1 cellular context compared by ENCODE assay signal in the genomic region with DNA sequence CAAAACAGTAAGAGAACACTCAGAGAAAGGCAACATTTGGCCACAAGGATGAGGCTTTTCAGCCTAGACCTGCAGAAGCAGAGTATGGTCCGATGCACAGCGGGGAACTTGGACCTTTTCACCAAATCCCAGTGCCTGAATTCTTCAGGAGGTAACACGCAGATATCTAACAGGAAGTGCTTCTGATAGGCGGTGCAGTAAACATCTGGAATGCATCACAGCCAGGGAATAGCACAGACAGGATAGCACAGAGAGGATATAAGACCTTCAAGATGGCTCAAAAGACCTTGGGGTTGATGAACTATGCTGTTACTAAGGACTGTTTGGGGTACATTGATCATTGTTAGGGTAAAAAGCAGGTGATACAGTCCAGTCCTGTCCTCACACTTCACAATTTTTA.
TF ChIP-seq lines count a peak whose summit lies in the region.

No MANE protein-coding gene starts in this region.

TF ChIP-seq in HEK293T, 16 proteins besides CTCF, POLR2A, EP300 and RAD21:
- TF ChIP-seq FOXK2 (IDR thresholded peaks at IDR 0.05) (no peak), LEF1 (IDR thresholded peaks at IDR 0.05; ENCODE audit: borderline replicate concordance) (no peak), SUZ12 (IDR thresholded peaks at IDR 0.05) (no peak), FOXA1 (IDR thresholded peaks at IDR 0.05) (no peak), BHLHE40 (IDR thresholded peaks at IDR 0.05; ENCODE audit: borderline replicate concordance) (no peak), NFRKB (IDR thresholded peaks at IDR 0.05) (no peak), HDGF (IDR thresholded peaks at IDR 0.05; ENCODE audit: borderline replicate concordance) (no peak), L3MBTL2 (conservative IDR thresholded peaks at IDR 0.05) (no peak), CTBP1 (IDR thresholded peaks at IDR 0.05; ENCODE audit: borderline replicate concordance) (no peak), ELF4 (IDR thresholded peaks at IDR 0.05) (no peak), ARNT (IDR thresholded peaks at IDR 0.05) (no peak), FOXM1 (IDR thresholded peaks at IDR 0.05; ENCODE audit: borderline replicate concordance) (no peak), SP1 (IDR thresholded peaks at IDR 0.05) (no peak)
TF ChIP-seq in HEK293T: peak in this region for 0.
